1 cellular context compared by ENCODE assay signal in the genomic region with DNA sequence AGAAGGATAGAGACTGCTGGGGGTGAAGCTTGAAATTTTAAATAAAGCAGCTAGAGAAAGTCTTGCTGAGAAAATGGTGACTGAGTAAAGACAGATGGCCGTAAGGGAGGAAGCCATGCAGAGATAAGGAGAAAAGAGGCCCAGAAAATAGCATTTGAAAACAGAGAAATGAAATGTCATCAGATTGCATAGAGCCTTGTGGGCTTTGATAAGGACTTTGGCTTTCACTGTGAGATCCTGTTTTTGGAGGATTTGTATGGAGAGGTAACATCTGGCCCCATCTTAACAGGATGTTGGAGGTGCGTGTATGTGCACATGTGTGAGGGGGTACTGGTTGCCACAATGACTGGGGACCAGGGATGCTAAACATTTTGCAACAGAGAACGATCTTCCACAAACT.
TF ChIP-seq lines count a peak whose summit lies in the region.

No MANE protein-coding gene starts in this region.

TF ChIP-seq in H1, 55 proteins besides CTCF, POLR2A, EP300 and RAD21:
- TF ChIP-seq CTBP2 (IDR thresholded peaks at IDR 0.05; ENCODE audit: borderline replicate concordance, insufficient read depth, insufficient read length, low read length) = no peak
